Comparison of ENCODE assay signal across 8 cellular contexts in genomic region chr1:158527190-158527815, GRCh38. TPM values are rescaled to one million over a fixed set of nuclear protein-coding genes. Genes with fewer than 3 reads are reported as not detected.
DNase-seq lines count a peak whose midpoint lies in the region; ATAC-seq and TF ChIP-seq lines count a peak whose summit lies in the region.

No MANE protein-coding gene starts in this region.

- H3K27ac Mint-ChIP-seq in stimulated activated effector memory CD8-positive, alpha-beta T cell treated with anti-CD3 and anti-CD28 coated beads, Interleukin-12 subunit alpha, Interleukin-12 subunit beta, amount 100 ng/mL, for 72 hours: no peak overlapping the region
- H3K27ac Mint-ChIP-seq in activated CD4-positive, alpha-beta T cell treated with anti-CD3 and anti-CD28 coated beads for 36 hours: no peak overlapping the region

- POLR2A ChIA-PET in activated CD4-positive, alpha-beta T cell treated with anti-CD3 and anti-CD28 coated beads for 36 hours (lab: Charles Lee): no interaction called here

- H3K4me1 Mint-ChIP-seq in stimulated activated effector memory CD8-positive, alpha-beta T cell treated with anti-CD3 and anti-CD28 coated beads, Interleukin-12 subunit alpha, Interleukin-12 subunit beta, amount 100 ng/mL, for 72 hours: no peaks in the 10 kb centered on the region
- H3K4me1 Mint-ChIP-seq in activated CD4-positive, alpha-beta T cell treated with anti-CD3 and anti-CD28 coated beads for 36 hours: no peaks in the 10 kb centered on the region

- TF ChIP-seq EP300 in esophagus muscularis mucosa (IDR thresholded peaks at IDR 0.05): no peak

- no peaks in the 10 kb centered on the region for H3K36me3 Mint-ChIP-seq in stimulated activated effector memory CD8-positive, alpha-beta T cell treated with anti-CD3 and anti-CD28 coated beads, Interleukin-12 subunit alpha, Interleukin-12 subunit beta, amount 100 ng/mL, for 72 hours
- no peaks in the 10 kb centered on the region for H3K36me3 Mint-ChIP-seq in activated CD4-positive, alpha-beta T cell treated with anti-CD3 and anti-CD28 coated beads for 36 hours (ENCODE audit: low read depth)

- peak; percentile 39 for DNase-seq in NCI-H510A treated with DMSO at 0.1 percent for 48 hours (lab: John Stamatoyannopoulos, UW)
- peak; percentile 26 for DNase-seq in epithelial cell of prostate (ENCODE audit: low read depth, low spot score)
- DNase-seq in stimulated activated effector memory CD8-positive, alpha-beta T cell treated with anti-CD3 and anti-CD28 coated beads, Interleukin-12 subunit alpha, Interleukin-12 subunit beta, amount 100 ng/mL, for 72 hours (ENCODE audit: low spot score in 2 of 2): no peak
- no peak for DNase-seq in activated naive CD4-positive, alpha-beta T cell treated with Interleukin-2 at 50 U/mL for 16 hours
- DNase-seq in activated CD4-positive, alpha-beta T cell treated with anti-CD3 and anti-CD28 coated beads for 36 hours: no peak
- no peak for DNase-seq in esophagus muscularis mucosa (ENCODE audit: extremely low spot score)

- TF ChIP-seq POLR2A in esophagus muscularis mucosa (IDR thresholded peaks at IDR 0.05; ENCODE audit: low read depth): no peak

- H3K27ac ChIP-seq in 22Rv1 (no peak overlapping the region), epithelial cell of prostate (no peak overlapping the region), esophagus muscularis mucosa (replicated peaks in 1 of 4) (no peak overlapping the region)

- no peak overlapping the region for H3K4me3 ChIP-seq in esophagus muscularis mucosa

- H3K4me3 Mint-ChIP-seq in stimulated activated effector memory CD8-positive, alpha-beta T cell treated with anti-CD3 and anti-CD28 coated beads, Interleukin-12 subunit alpha, Interleukin-12 subunit beta, amount 100 ng/mL, for 72 hours: no peak overlapping the region
- H3K4me3 Mint-ChIP-seq in activated CD4-positive, alpha-beta T cell treated with anti-CD3 and anti-CD28 coated beads for 36 hours: no peak overlapping the region

- no peaks in the 10 kb centered on the region for H3K27me3 ChIP-seq in esophagus muscularis mucosa

- ATAC-seq in stimulated activated effector memory CD8-positive, alpha-beta T cell treated with anti-CD3 and anti-CD28 coated beads, Interleukin-12 subunit alpha, Interleukin-12 subunit beta, amount 100 ng/mL, for 72 hours: no peak
- no peak for ATAC-seq in activated CD4-positive, alpha-beta T cell treated with anti-CD3 and anti-CD28 coated beads for 36 hours

- WGBS in esophagus muscularis mucosa: 31% methylated on average over 2 of the region's 2 CpGs

- peak; percentile 85 for TF ChIP-seq CTCF in 22Rv1 (IDR thresholded peaks at IDR 0.05)
- peak; percentile 61 for TF ChIP-seq CTCF in GM12873 (IDR thresholded peaks at IDR 0.05; ENCODE audit: insufficient read depth, low read depth, low read length, missing control alignments)
- no peak for TF ChIP-seq CTCF in esophagus muscularis mucosa (IDR thresholded peaks at IDR 0.05)

- peaks cover 10% of the 10 kb centered on the region for H3K27me3 Mint-ChIP-seq in activated CD4-positive, alpha-beta T cell treated with anti-CD3 and anti-CD28 coated beads for 36 hours

- H3K9me3 ChIP-seq in esophagus muscularis mucosa: peaks cover 0 to 15% (median 6%) of the 10 kb centered on the region in 4 donors

- no peaks in the 10 kb centered on the region for H3K36me3 ChIP-seq in esophagus muscularis mucosa

- CTCF ChIA-PET in activated CD4-positive, alpha-beta T cell treated with anti-CD3 and anti-CD28 coated beads for 36 hours (lab: Charles Lee): interaction anchor here (0.7 to 1.5 kb wide), 2 partner anchors 19 to 324 kb away, joined by 4 read pairs; no protein-coding TSS in a partner anchor

- no peaks in the 10 kb centered on the region for H3K4me1 ChIP-seq in esophagus muscularis mucosa

- intact Hi-C loops in activated CD4-positive, alpha-beta T cell treated with anti-CD3 and anti-CD28 coated beads for 36 hours (cut with DNase I, micrococcal nuclease): loop anchor here in 1 of 2 experiments (1.0 kb wide), 1 partner anchor 323 kb away; no protein-coding TSS in a partner anchor
- intact Hi-C loops in esophagus muscularis mucosa (cut with DNase I): no loop called here

- H3K9me3 Mint-ChIP-seq in stimulated activated effector memory CD8-positive, alpha-beta T cell treated with anti-CD3 and anti-CD28 coated beads, Interleukin-12 subunit alpha, Interleukin-12 subunit beta, amount 100 ng/mL, for 72 hours: no peaks in the 10 kb centered on the region
- peaks cover 5% of the 10 kb centered on the region for H3K9me3 Mint-ChIP-seq in activated CD4-positive, alpha-beta T cell treated with anti-CD3 and anti-CD28 coated beads for 36 hours (ENCODE audit: low read depth)

RNA-seq across cellular contexts. Expression of gene OR6Y1, which starts 26.9 kb away (rescaled TPM):
- not detected for total RNA-seq in activated CD4-positive, alpha-beta T cell treated with anti-CD3 and anti-CD28 coated beads for 36 hours
- not detected for total RNA-seq in esophagus muscularis mucosa

RNA-seq across cellular contexts. Expression of gene OR6P1, which starts 43.1 kb away (rescaled TPM):
- total RNA-seq in activated CD4-positive, alpha-beta T cell treated with anti-CD3 and anti-CD28 coated beads for 36 hours: not detected
- not detected for total RNA-seq in esophagus muscularis mucosa

RNA-seq across cellular contexts. Expression of gene OR10X1, which starts 52.4 kb away (rescaled TPM):
- total RNA-seq in activated CD4-positive, alpha-beta T cell treated with anti-CD3 and anti-CD28 coated beads for 36 hours: not detected
- not detected for total RNA-seq in esophagus muscularis mucosa

RNA-seq across cellular contexts. Expression of gene OR10R2, which starts 55.3 kb away (rescaled TPM):
- total RNA-seq in activated CD4-positive, alpha-beta T cell treated with anti-CD3 and anti-CD28 coated beads for 36 hours: not detected
- total RNA-seq in esophagus muscularis mucosa: not detected

Comparison
In these comparisons a context has a peak if more than half of its experiments do, and no peak if none do; other contexts are left out.
1. CTCF ChIP-seq: peak in 22Rv1 (single experiment) and GM12873 (single experiment); none in esophagus muscularis mucosa (0 of 3).
2. DNase-seq: peak in NCI-H510A treated with DMSO at 0.1 percent for 48 hours (single experiment) and epithelial cell of prostate (single experiment); none in stimulated activated effector memory CD8-positive, alpha-beta T cell treated with anti-CD3 and anti-CD28 coated beads, Interleukin-12 subunit alpha, Interleukin-12 subunit beta, amount 100 ng/mL, for 72 hours (0 of 2), activated naive CD4-positive, alpha-beta T cell treated with Interleukin-2 at 50 U/mL for 16 hours (single experiment), activated CD4-positive, alpha-beta T cell treated with anti-CD3 and anti-CD28 coated beads for 36 hours (single experiment) and esophagus muscularis mucosa (single experiment).